ENCODE assay signal across 8 cellular contexts in the genomic region with DNA sequence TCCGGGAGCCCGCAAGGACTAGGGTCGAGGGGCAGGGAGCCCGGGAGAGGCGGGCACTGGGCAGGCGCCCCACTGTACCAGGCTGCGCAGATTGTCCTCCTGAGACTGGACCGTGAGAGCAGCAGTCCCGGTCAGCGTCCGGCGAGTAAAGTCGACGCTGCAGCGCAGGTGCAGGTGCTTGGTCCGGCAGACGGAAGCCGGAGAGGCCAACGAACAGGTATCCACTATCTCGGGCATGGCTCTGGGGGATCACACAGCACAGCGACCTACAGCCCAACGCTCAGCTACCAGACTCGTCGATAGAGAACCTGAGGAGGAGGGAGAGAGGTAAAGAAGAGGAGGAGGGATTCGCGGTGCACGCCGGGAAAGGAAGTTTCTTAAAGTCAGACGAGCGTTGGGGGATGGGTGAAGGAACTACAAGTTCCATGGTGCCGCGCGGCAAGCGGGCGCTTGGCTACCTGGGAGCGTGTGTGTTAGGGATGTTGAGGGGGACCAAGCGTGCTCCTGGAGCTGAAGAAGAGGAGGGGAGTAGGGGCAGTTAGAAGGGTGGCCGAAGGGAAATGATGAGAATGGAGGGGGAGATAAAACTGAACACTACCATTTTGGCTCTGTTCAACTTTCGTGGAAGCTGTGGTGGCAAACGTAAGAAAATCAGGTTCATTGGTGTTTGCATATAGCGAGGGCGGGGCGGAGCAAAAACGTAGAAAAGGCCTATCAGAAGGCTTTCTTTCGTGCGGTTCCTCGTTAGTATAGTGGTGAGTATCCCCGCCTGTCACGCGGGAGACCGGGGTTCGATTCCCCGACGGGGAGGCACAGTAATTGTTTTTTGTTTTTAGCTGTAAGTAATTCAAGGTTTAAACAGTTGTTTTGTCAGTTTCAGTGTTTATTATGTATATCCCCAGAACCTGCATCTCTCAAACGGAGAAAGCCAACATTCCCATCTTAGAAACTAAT. TPM values are rescaled to one million over a fixed set of nuclear protein-coding genes. Genes with fewer than 3 reads are reported as not detected.
DNase-seq lines count a peak whose midpoint lies in the region; ATAC-seq and TF ChIP-seq lines count a peak whose summit lies in the region.

LTA4H (minus strand) TSS at position 305 of the 954 bp plus-strand sequence; CDS start at position 237, 68 bp downstream.

- peaks cover 3% of the 10 kb centered on the region for H3K36me3 Mint-ChIP-seq in activated naive CD8-positive, alpha-beta T cell treated with anti-CD3 and anti-CD28 coated beads, Interleukin-2, amount 10 ng/mL, durations not matched to agents 7 days and 5 days

- no peaks in the 10 kb centered on the region for H3K27me3 Mint-ChIP-seq in activated naive CD8-positive, alpha-beta T cell treated with anti-CD3 and anti-CD28 coated beads, Interleukin-2, amount 10 ng/mL, durations not matched to agents 7 days and 5 days

- H3K9me3 ChIP-seq in ovary (no peaks in the 10 kb centered on the region), thyroid gland (no peaks in the 10 kb centered on the region)

- no peak within 1 kb of the TSS for H3K4me3 Mint-ChIP-seq in activated naive CD8-positive, alpha-beta T cell treated with anti-CD3 and anti-CD28 coated beads, Interleukin-2, amount 10 ng/mL, durations not matched to agents 7 days and 5 days

- no peak for TF ChIP-seq EP300 in ovary (IDR thresholded peaks at IDR 0.05)

- ATAC-seq in HG02678 (IDR thresholded peaks at IDR 0.05; ENCODE audit: unreplicated experiment) (peak; percentile 90), Right ventricle myocardium inferior (peak; percentile 99)
- peak; percentile 93 for ATAC-seq in activated naive CD8-positive, alpha-beta T cell treated with anti-CD3 and anti-CD28 coated beads, Interleukin-2, amount 10 ng/mL, durations not matched to agents 7 days and 5 days (ENCODE audit: low read depth)

- 0% methylated on average over 55 of the region's 55 CpGs for WGBS in ovary, 3 donors
- 0 to 1% methylated on average over 55 of the region's 55 CpGs for WGBS in thyroid gland, 2 donors

- H3K27ac Mint-ChIP-seq in activated naive CD8-positive, alpha-beta T cell treated with anti-CD3 and anti-CD28 coated beads, Interleukin-2, amount 10 ng/mL, durations not matched to agents 7 days and 5 days, result no peak within 1 kb of the TSS

- H3K36me3 ChIP-seq in ovary (no peaks in the 10 kb centered on the region), thyroid gland (no peaks in the 10 kb centered on the region)

- POLR2A ChIA-PET in activated naive CD8-positive, alpha-beta T cell treated with anti-CD3 and anti-CD28 coated beads, Interleukin-2, amount 10 ng/mL, durations not matched to agents 7 days and 5 days (lab: Charles Lee), result interaction anchor here (0.7 to 1.4 kb wide), 8 partner anchors 18 to 365 kb away, joined by 3 to 6 read pairs (median 3); partner anchors contain the start of genes AMDHD1, CCDC38 and CDK17

- peak; percentile 67 for TF ChIP-seq POLR2A in ovary (IDR thresholded peaks at IDR 0.05)
- TF ChIP-seq POLR2A in thyroid gland (IDR thresholded peaks at IDR 0.05), result peak; percentile 52 to 97

- H3K4me1 Mint-ChIP-seq in activated naive CD8-positive, alpha-beta T cell treated with anti-CD3 and anti-CD28 coated beads, Interleukin-2, amount 10 ng/mL, durations not matched to agents 7 days and 5 days, result peaks cover 9% of the 10 kb centered on the region

- DNase-seq in GM12864 (ENCODE audit: low read depth), result peak; percentile 97
- peak; percentile 100 for DNase-seq in NCI-H1105 treated with DMSO at 0.1 percent for 48 hours (lab: John Stamatoyannopoulos, UW)
- DNase-seq in SKM-1 treated with dmso at 0.1 percent for 144 hours (lab: John Stamatoyannopoulos, UW; ENCODE audit: unreplicated experiment), result peak; percentile 87
- peak; percentile 89 for DNase-seq in activated naive CD8-positive, alpha-beta T cell treated with anti-CD3 and anti-CD28 coated beads, Interleukin-2, amount 10 ng/mL, durations not matched to agents 7 days and 5 days
- peak; percentile 97 for DNase-seq in Right ventricle myocardium inferior (ENCODE audit: missing footprints)
- peak; percentile 96 to 98 (median 97) for DNase-seq in ovary
- peak; percentile 98 for DNase-seq in thyroid gland

- H3K4me3 ChIP-seq in GM12864 (ENCODE audit: low read depth, low read length) (peak within 1 kb of the TSS; percentile 97), ovary (peak within 1 kb of the TSS; percentile 80), thyroid gland (replicated peaks in 1 of 3) (peak within 1 kb of the TSS; percentile 67 to 75 (median 74))

- H3K4me1 ChIP-seq in ovary (ENCODE audit: insufficient read depth), result no peaks in the 10 kb centered on the region
- H3K4me1 ChIP-seq in thyroid gland, result peaks cover 14 to 17% of the 10 kb centered on the region in 2 donors

- no peak for TF ChIP-seq CTCF in GM12864 (IDR thresholded peaks at IDR 0.05; ENCODE audit: low read depth, low read length, missing control alignments)
- TF ChIP-seq CTCF in ovary (IDR thresholded peaks at IDR 0.05), result no peak
- TF ChIP-seq CTCF in thyroid gland (IDR thresholded peaks at IDR 0.05), result no peak

- peak within 1 kb of the TSS; percentile 38 to 78 for H3K27ac ChIP-seq in ovary
- H3K27ac ChIP-seq in thyroid gland, result peak within 1 kb of the TSS; percentile 74 to 87 (median 87)

- H3K9me3 Mint-ChIP-seq in activated naive CD8-positive, alpha-beta T cell treated with anti-CD3 and anti-CD28 coated beads, Interleukin-2, amount 10 ng/mL, durations not matched to agents 7 days and 5 days, result no peaks in the 10 kb centered on the region

- no peaks in the 10 kb centered on the region for H3K27me3 ChIP-seq in ovary
- no peaks in the 10 kb centered on the region for H3K27me3 ChIP-seq in thyroid gland

- intact Hi-C loops in Right ventricle myocardium inferior (cut with DNase I), result no loop called here
- intact Hi-C loops in ovary (cut with DNase I), result no loop called here
- intact Hi-C loops in thyroid gland (cut with DNase I), result no loop called here

RNA-seq across cellular contexts. Expression of gene LTA4H, which starts in this region (rescaled TPM):
- 10 to 100 TPM; 49.2 to 50.7 TPM for total RNA-seq in activated naive CD8-positive, alpha-beta T cell treated with anti-CD3 and anti-CD28 coated beads, Interleukin-2, amount 10 ng/mL, durations not matched to agents 7 days and 5 days
- 35.6 TPM for total RNA-seq in Right ventricle myocardium inferior
- total RNA-seq in ovary, result 100 to 1,000 TPM in 4 of 7 donors, 10 to 100 TPM in 3; 82.8 to 143 (median 106) TPM
- 100 to 1,000 TPM in 1 of 2 donors, 10 to 100 TPM in 1; 91.2 to 282 TPM for polyA plus RNA-seq in ovary
- total RNA-seq in thyroid gland, result 100 to 1,000 TPM in 1 of 4 donors, 10 to 100 TPM in 3; 70.1 to 102 (median 75.0) TPM

Comparison
In these comparisons a context has a peak if more than half of its experiments do, and no peak if none do; other contexts are left out.
1. Peak in every context shown above with its lines: DNase-seq, ATAC-seq, H3K4me3 ChIP-seq and H3K27ac ChIP-seq.